ENCODE assay signal across 8 cellular contexts in the genomic region with DNA sequence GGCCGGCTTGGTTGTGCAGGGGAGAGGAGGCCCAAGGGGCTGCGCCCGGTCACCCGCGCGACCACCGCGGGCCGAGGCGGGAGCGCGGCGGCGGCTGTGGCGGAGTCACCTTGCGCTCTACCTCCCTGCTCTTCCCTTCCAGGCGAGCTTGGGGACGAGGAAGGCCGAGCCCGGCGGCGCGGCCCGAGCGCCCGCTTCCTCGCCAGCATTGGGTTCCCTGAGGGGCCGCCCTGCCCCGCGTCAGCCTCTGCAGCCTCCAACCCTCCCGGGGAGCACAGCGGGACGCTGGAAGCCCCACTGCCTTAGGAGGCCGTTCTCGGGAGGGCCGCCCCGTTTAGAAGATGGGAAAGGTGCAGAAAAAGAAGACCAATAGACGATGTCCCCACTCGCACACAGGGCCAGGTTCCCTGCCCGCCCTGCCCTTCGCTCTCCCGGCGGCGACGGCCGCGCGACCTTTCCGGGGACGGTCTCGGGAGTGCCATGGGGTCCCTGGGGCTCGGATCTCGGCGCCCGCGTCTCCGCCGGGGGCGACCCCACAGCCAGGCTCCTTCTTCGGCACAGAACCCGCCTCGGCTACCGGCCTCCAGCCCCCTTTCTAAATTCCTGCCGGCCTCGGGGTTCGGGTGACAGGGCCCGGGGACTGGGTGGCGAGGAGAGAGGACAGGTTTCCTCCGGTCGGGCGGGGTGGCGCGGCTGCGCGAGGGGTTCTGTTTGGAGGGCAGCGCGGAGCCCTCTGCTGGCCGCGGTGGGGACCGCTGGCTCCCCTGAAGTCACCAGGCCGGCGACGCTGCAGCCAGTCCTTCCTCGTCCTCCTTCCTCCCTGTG.
DNase-seq lines count a peak whose midpoint lies in the region; ATAC-seq, FAIRE-seq and TF ChIP-seq lines count a peak whose summit lies in the region.

No MANE protein-coding gene starts in this region.

- H3K9me3 Mint-ChIP-seq in activated T-helper 2 cell treated with anti-CD3 and anti-CD28 coated beads, Interferon-gamma antibody, Interleukin-2, Interleukin-4, amounts not matched to agents 10 μg/mL and 5 μg/mL and 100 μg/mL, durations not matched to agents 14 hours and 24 hours and 36 hours = no peaks in the 10 kb centered on the region
- H3K9me3 Mint-ChIP-seq in naive thymus-derived CD8-positive, alpha-beta T cell = no peaks in the 10 kb centered on the region
- no peaks in the 10 kb centered on the region for H3K9me3 Mint-ChIP-seq in stimulated activated memory B cell treated with anti-CD40 and anti-IgM and Interleukin-4, amounts not matched to agents 10 μg/mL and 1 μg/mL and 100 μg/mL, for 72 hours

- DNase-seq in DMS153 (lab: John Stamatoyannopoulos, UW) (peak; percentile 49), HuH-7.5 (ENCODE audit: low spot score) (peak; percentile 94), RCC 7860 (ENCODE audit: low spot score) (peak; percentile 45), fibroblast of pulmonary artery (ENCODE audit: low read depth) (peak; percentile 72)
- peak; percentile 77 for DNase-seq in activated T-helper 2 cell treated with anti-CD3 and anti-CD28 coated beads, Interferon-gamma antibody, Interleukin-2, Interleukin-4, amounts not matched to agents 10 μg/mL and 5 μg/mL and 100 μg/mL, durations not matched to agents 14 hours and 24 hours and 36 hours (ENCODE audit: low spot score)
- peak; percentile 63 to 89 (median 78) for DNase-seq in naive thymus-derived CD8-positive, alpha-beta T cell

- intact Hi-C loops in activated T-helper 2 cell treated with anti-CD3 and anti-CD28 coated beads, Interferon-gamma antibody, Interleukin-2, Interleukin-4, amounts not matched to agents 10 μg/mL and 5 μg/mL and 100 μg/mL, durations not matched to agents 14 hours and 24 hours and 36 hours (cut with micrococcal nuclease) = loop anchor here (1.0 to 5.0 kb wide), 2 partner anchors 54 to 84 kb away; a partner anchor contains a TSS

- H3K4me3 ChIP-seq in fibroblast of pulmonary artery (replicated peaks; ENCODE audit: low read depth, low read length) = peak overlapping the region; percentile 70

- ATAC-seq in GM21529 (IDR thresholded peaks at IDR 0.05; ENCODE audit: unreplicated experiment) = peak; percentile 100
- ATAC-seq in naive thymus-derived CD8-positive, alpha-beta T cell = peak; percentile 96
- ATAC-seq in stimulated activated memory B cell treated with anti-CD40 and anti-IgM and Interleukin-4, amounts not matched to agents 10 μg/mL and 1 μg/mL and 100 μg/mL, for 72 hours = peak; percentile 96

- TF ChIP-seq CTCF in fibroblast of pulmonary artery (IDR thresholded peaks at IDR 0.05; ENCODE audit: low read length, missing control alignments) = peak; percentile 84

- H3K36me3 Mint-ChIP-seq in activated T-helper 2 cell treated with anti-CD3 and anti-CD28 coated beads, Interferon-gamma antibody, Interleukin-2, Interleukin-4, amounts not matched to agents 10 μg/mL and 5 μg/mL and 100 μg/mL, durations not matched to agents 14 hours and 24 hours and 36 hours (ENCODE audit: low read depth) = no peaks in the 10 kb centered on the region
- no peaks in the 10 kb centered on the region for H3K36me3 Mint-ChIP-seq in naive thymus-derived CD8-positive, alpha-beta T cell
- no peaks in the 10 kb centered on the region for H3K36me3 Mint-ChIP-seq in stimulated activated memory B cell treated with anti-CD40 and anti-IgM and Interleukin-4, amounts not matched to agents 10 μg/mL and 1 μg/mL and 100 μg/mL, for 72 hours

- peak overlapping the region; percentile 70 for H3K4me3 Mint-ChIP-seq in activated T-helper 2 cell treated with anti-CD3 and anti-CD28 coated beads, Interferon-gamma antibody, Interleukin-2, Interleukin-4, amounts not matched to agents 10 μg/mL and 5 μg/mL and 100 μg/mL, durations not matched to agents 14 hours and 24 hours and 36 hours (ENCODE audit: low read depth)
- peak overlapping the region; percentile 77 to 93 (median 89) for H3K4me3 Mint-ChIP-seq in naive thymus-derived CD8-positive, alpha-beta T cell
- H3K4me3 Mint-ChIP-seq in stimulated activated memory B cell treated with anti-CD40 and anti-IgM and Interleukin-4, amounts not matched to agents 10 μg/mL and 1 μg/mL and 100 μg/mL, for 72 hours = peak overlapping the region; percentile 76

- H3K27ac Mint-ChIP-seq in activated T-helper 2 cell treated with anti-CD3 and anti-CD28 coated beads, Interferon-gamma antibody, Interleukin-2, Interleukin-4, amounts not matched to agents 10 μg/mL and 5 μg/mL and 100 μg/mL, durations not matched to agents 14 hours and 24 hours and 36 hours = no peak overlapping the region
- H3K27ac Mint-ChIP-seq in naive thymus-derived CD8-positive, alpha-beta T cell = peak overlapping the region in 5 of 10 donors; percentile 17 to 89 (median 63)
- no peak overlapping the region for H3K27ac Mint-ChIP-seq in stimulated activated memory B cell treated with anti-CD40 and anti-IgM and Interleukin-4, amounts not matched to agents 10 μg/mL and 1 μg/mL and 100 μg/mL, for 72 hours

- FAIRE-seq in RCC 7860 (lab: Jason Lieb, UNC) = no peak

- H3K4me1 Mint-ChIP-seq in activated T-helper 2 cell treated with anti-CD3 and anti-CD28 coated beads, Interferon-gamma antibody, Interleukin-2, Interleukin-4, amounts not matched to agents 10 μg/mL and 5 μg/mL and 100 μg/mL, durations not matched to agents 14 hours and 24 hours and 36 hours (ENCODE audit: low read depth) = peaks cover 3% of the 10 kb centered on the region
- peaks cover 0 to 7% (median 3%) of the 10 kb centered on the region in 4 donors for H3K4me1 Mint-ChIP-seq in naive thymus-derived CD8-positive, alpha-beta T cell
- H3K4me1 Mint-ChIP-seq in stimulated activated memory B cell treated with anti-CD40 and anti-IgM and Interleukin-4, amounts not matched to agents 10 μg/mL and 1 μg/mL and 100 μg/mL, for 72 hours = peaks cover 6% of the 10 kb centered on the region

- POLR2A ChIA-PET in naive thymus-derived CD8-positive, alpha-beta T cell (lab: Charles Lee) = no interaction called here

- peaks cover 11% of the 10 kb centered on the region for H3K27me3 Mint-ChIP-seq in activated T-helper 2 cell treated with anti-CD3 and anti-CD28 coated beads, Interferon-gamma antibody, Interleukin-2, Interleukin-4, amounts not matched to agents 10 μg/mL and 5 μg/mL and 100 μg/mL, durations not matched to agents 14 hours and 24 hours and 36 hours (ENCODE audit: low read depth)
- H3K27me3 Mint-ChIP-seq in naive thymus-derived CD8-positive, alpha-beta T cell = peaks cover 0 to 5% (median 0%) of the 10 kb centered on the region in 5 donors
- peaks cover 28% of the 10 kb centered on the region for H3K27me3 Mint-ChIP-seq in stimulated activated memory B cell treated with anti-CD40 and anti-IgM and Interleukin-4, amounts not matched to agents 10 μg/mL and 1 μg/mL and 100 μg/mL, for 72 hours

Comparison
In these comparisons a context has a peak if more than half of its experiments do, and no peak if none do; other contexts are left out.
1. Peak in every context shown above with its lines: DNase-seq, ATAC-seq and H3K4me3 ChIP-seq.